Comparison of ENCODE assay signal across 1 cellular context in the genomic region with DNA sequence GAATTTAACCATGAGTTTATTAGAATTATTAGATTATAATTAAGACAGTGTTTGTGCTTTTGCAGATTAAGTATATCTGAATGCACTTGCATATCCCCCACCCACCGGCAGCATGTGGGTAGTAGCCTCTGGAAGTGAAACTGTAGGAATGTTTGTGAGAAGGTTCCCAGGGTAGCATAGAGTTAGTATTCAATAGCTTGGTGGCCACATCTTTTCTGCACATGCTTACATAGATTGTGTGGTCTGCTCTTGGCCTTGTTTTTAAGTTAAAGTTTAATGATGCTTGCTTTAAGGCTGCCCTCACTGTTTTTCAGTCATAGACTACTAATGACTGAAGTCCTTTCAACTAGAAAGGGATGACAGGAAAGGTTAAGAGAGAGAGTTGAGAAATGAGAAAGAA.
TF ChIP-seq lines count a peak whose summit lies in the region.

No MANE protein-coding gene starts in this region.

TF ChIP-seq in GM23338, 12 proteins besides CTCF, POLR2A, EP300 and RAD21 (continued from another document):
- TF ChIP-seq, protein P1, sequence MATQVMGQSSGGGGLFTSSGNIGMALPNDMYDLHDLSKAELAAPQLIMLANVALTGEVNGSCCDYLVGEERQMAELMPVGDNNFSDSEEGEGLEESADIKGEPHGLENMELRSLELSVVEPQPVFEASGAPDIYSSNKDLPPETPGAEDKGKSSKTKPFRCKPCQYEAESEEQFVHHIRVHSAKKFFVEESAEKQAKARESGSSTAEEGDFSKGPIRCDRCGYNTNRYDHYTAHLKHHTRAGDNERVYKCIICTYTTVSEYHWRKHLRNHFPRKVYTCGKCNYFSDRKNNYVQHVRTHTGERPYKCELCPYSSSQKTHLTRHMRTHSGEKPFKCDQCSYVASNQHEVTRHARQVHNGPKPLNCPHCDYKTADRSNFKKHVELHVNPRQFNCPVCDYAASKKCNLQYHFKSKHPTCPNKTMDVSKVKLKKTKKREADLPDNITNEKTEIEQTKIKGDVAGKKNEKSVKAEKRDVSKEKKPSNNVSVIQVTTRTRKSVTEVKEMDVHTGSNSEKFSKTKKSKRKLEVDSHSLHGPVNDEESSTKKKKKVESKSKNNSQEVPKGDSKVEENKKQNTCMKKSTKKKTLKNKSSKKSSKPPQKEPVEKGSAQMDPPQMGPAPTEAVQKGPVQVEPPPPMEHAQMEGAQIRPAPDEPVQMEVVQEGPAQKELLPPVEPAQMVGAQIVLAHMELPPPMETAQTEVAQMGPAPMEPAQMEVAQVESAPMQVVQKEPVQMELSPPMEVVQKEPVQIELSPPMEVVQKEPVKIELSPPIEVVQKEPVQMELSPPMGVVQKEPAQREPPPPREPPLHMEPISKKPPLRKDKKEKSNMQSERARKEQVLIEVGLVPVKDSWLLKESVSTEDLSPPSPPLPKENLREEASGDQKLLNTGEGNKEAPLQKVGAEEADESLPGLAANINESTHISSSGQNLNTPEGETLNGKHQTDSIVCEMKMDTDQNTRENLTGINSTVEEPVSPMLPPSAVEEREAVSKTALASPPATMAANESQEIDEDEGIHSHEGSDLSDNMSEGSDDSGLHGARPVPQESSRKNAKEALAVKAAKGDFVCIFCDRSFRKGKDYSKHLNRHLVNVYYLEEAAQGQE (IDR thresholded peaks at IDR 0.05; ENCODE audit: unreplicated experiment) = no peak
- TF ChIP-seq, protein P2, sequence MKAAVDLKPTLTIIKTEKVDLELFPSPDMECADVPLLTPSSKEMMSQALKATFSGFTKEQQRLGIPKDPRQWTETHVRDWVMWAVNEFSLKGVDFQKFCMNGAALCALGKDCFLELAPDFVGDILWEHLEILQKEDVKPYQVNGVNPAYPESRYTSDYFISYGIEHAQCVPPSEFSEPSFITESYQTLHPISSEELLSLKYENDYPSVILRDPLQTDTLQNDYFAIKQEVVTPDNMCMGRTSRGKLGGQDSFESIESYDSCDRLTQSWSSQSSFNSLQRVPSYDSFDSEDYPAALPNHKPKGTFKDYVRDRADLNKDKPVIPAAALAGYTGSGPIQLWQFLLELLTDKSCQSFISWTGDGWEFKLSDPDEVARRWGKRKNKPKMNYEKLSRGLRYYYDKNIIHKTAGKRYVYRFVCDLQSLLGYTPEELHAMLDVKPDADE (IDR thresholded peaks at IDR 0.05) = no peak
- no peak for TF ChIP-seq NANOG (IDR thresholded peaks at IDR 0.05; ENCODE audit: borderline replicate concordance)
- no peak for TF ChIP-seq ZNF331 (CRISPR knock-in tag; IDR thresholded peaks at IDR 0.05; ENCODE audit: low read depth)
- TF ChIP-seq EZH2phosphoT487 (IDR thresholded peaks at IDR 0.05; ENCODE audit: unreplicated experiment) = no peak
- TF ChIP-seq, protein P3, sequence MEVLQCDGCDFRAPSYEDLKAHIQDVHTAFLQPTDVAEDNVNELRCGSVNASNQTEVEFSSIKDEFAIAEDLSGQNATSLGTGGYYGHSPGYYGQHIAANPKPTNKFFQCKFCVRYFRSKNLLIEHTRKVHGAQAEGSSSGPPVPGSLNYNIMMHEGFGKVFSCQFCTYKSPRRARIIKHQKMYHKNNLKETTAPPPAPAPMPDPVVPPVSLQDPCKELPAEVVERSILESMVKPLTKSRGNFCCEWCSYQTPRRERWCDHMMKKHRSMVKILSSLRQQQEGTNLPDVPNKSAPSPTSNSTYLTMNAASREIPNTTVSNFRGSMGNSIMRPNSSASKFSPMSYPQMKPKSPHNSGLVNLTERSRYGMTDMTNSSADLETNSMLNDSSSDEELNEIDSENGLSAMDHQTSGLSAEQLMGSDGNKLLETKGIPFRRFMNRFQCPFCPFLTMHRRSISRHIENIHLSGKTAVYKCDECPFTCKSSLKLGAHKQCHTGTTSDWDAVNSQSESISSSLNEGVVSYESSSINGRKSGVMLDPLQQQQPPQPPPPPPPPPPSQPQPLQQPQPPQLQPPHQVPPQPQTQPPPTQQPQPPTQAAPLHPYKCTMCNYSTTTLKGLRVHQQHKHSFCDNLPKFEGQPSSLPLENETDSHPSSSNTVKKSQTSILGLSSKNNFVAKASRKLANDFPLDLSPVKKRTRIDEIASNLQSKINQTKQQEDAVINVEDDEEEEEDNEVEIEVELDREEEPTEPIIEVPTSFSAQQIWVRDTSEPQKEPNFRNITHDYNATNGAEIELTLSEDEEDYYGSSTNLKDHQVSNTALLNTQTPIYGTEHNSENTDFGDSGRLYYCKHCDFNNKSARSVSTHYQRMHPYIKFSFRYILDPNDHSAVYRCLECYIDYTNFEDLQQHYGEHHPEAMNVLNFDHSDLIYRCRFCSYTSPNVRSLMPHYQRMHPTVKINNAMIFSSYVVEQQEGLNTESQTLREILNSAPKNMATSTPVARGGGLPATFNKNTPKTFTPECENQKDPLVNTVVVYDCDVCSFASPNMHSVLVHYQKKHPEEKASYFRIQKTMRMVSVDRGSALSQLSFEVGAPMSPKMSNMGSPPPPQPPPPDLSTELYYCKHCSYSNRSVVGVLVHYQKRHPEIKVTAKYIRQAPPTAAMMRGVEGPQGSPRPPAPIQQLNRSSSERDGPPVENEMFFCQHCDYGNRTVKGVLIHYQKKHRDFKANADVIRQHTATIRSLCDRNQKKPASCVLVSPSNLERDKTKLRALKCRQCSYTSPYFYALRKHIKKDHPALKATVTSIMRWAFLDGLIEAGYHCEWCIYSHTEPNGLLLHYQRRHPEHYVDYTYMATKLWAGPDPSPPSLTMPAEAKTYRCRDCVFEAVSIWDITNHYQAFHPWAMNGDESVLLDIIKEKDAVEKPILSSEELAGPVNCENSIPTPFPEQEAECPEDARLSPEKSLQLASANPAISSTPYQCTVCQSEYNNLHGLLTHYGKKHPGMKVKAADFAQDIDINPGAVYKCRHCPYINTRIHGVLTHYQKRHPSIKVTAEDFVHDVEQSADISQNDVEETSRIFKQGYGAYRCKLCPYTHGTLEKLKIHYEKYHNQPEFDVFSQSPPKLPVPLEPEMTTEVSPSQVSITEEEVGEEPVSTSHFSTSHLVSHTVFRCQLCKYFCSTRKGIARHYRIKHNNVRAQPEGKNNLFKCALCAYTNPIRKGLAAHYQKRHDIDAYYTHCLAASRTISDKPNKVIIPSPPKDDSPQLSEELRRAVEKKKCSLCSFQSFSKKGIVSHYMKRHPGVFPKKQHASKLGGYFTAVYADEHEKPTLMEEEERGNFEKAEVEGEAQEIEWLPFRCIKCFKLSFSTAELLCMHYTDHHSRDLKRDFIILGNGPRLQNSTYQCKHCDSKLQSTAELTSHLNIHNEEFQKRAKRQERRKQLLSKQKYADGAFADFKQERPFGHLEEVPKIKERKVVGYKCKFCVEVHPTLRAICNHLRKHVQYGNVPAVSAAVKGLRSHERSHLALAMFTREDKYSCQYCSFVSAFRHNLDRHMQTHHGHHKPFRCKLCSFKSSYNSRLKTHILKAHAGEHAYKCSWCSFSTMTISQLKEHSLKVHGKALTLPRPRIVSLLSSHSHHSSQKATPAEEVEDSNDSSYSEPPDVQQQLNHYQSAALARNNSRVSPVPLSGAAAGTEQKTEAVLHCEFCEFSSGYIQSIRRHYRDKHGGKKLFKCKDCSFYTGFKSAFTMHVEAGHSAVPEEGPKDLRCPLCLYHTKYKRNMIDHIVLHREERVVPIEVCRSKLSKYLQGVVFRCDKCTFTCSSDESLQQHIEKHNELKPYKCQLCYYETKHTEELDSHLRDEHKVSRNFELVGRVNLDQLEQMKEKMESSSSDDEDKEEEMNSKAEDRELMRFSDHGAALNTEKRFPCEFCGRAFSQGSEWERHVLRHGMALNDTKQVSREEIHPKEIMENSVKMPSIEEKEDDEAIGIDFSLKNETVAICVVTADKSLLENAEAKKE (CRISPR knock-in tag; IDR thresholded peaks at IDR 0.05) = no peak
TF ChIP-seq in GM23338: peak in this region for 0.
